ENCODE assay signal across 8 cellular contexts in genomic region chr9:32378993-32379729, GRCh38. TPM values are rescaled to one million over a fixed set of nuclear protein-coding genes. Genes with fewer than 3 reads are reported as not detected.
DNase-seq lines count a peak whose midpoint lies in the region; ATAC-seq, FAIRE-seq and TF ChIP-seq lines count a peak whose summit lies in the region.

No MANE protein-coding gene starts in this region.

- CTCF ChIA-PET in MCF 10A (lab: Yijun Ruan, JAX), result interaction anchor here (0.6 to 7.3 kb wide), 71 partner anchors 9 to 1275 kb away, joined by 3 to 601 read pairs (median 4); partner anchors contain the start of genes NDUFB6 and RIGI

- intact Hi-C loops in MCF 10A (cut with micrococcal nuclease), result loop anchor here (1.0 kb wide), 5 partner anchors 53 to 589 kb away; partner anchors contain the start of gene RIGI

- no TSS peak for BruUV-seq in MCF 10A (replicated peaks; lab: Mats Ljungman, UMichigan)

- H3K36me3 Mint-ChIP-seq in MCF 10A (ENCODE audit: insufficient read depth, unreplicated experiment), result no peaks in the 10 kb centered on the region
- no peaks in the 10 kb centered on the region for H3K36me3 Mint-ChIP-seq in immature natural killer cell

- no peak overlapping the region for H3K4me3 ChIP-seq in AG10803 (ENCODE audit: low read length)

- peaks cover 18% of the 10 kb centered on the region for H3K4me1 Mint-ChIP-seq in MCF 10A (ENCODE audit: insufficient read depth, unreplicated experiment)
- H3K4me1 Mint-ChIP-seq in immature natural killer cell, result peaks cover 7 to 14% of the 10 kb centered on the region in 2 donors

- no peak overlapping the region for H3K4me3 Mint-ChIP-seq in MCF 10A (ENCODE audit: unreplicated experiment)
- peak overlapping the region in 1 of 5 donors; percentile 2 for H3K4me3 Mint-ChIP-seq in immature natural killer cell

- H3K9me3 Mint-ChIP-seq in MCF 10A (ENCODE audit: unreplicated experiment), result no peaks in the 10 kb centered on the region
- H3K9me3 Mint-ChIP-seq in immature natural killer cell, result no peaks in the 10 kb centered on the region

- DNase-seq in AG10803 (ENCODE audit: low read depth) (peak; percentile 79), GM12891 (ENCODE audit: insufficient read length, low spot score) (no peak), NAMALWA (ENCODE audit: low spot score) (peak; percentile 91), SKM-1 (lab: John Stamatoyannopoulos, UW; ENCODE audit: unreplicated experiment) (peak; percentile 52), MCF 10A (ENCODE audit: unreplicated experiment) (peak; percentile 90), immature natural killer cell (peak; percentile 60 to 70 (median 65))
- DNase-seq in stimulated activated CD4-positive, alpha-beta T cell treated with anti-CD3 and anti-CD28 coated beads, Interleukin-2, amount 100 ng/mL, for 4 hours (ENCODE audit: low read depth), result peak; percentile 42

- ATAC-seq in HG02642 (IDR thresholded peaks at IDR 0.05; ENCODE audit: poor library complexity, unreplicated experiment), result peak; percentile 74

- TF ChIP-seq CTCF in AG10803 (conservative IDR thresholded peaks at IDR 0.05; ENCODE audit: low read length) (peak; percentile 97), MCF 10A (IDR thresholded peaks at IDR 0.05; ENCODE audit: unreplicated experiment) (peak; percentile 59)

- POLR2A ChIA-PET in MCF 10A (lab: Yijun Ruan, JAX), result interaction anchor here (0.5 to 5.5 kb wide), 14 partner anchors 8 to 213 kb away, joined by 3 to 49 read pairs (median 5); partner anchors contain the start of genes NDUFB6, RIGI, SMIM27 and TOPORS

- H3K27me3 Mint-ChIP-seq in MCF 10A (ENCODE audit: insufficient read depth, unreplicated experiment) (peaks cover 14% of the 10 kb centered on the region), immature natural killer cell (ENCODE audit: low read depth in 3 of 3) (peaks cover 8 to 20% (median 10%) of the 10 kb centered on the region in 3 donors)

- TF ChIP-seq POLR2A in GM12891 (IDR thresholded peaks at IDR 0.05; ENCODE audit: low read depth, low read length), result no peak

- FAIRE-seq in GM12891 (lab: Jason Lieb, UNC), result peak; percentile 87

- H3K27ac Mint-ChIP-seq in MCF 10A (ENCODE audit: low read depth, unreplicated experiment), result no peak overlapping the region
- H3K27ac Mint-ChIP-seq in immature natural killer cell, result peak overlapping the region in 1 of 6 donors; percentile 14

TF ChIP-seq in GM12891, 5 proteins besides CTCF, POLR2A, EP300 and RAD21:
- TF ChIP-seq PAX5 (IDR thresholded peaks at IDR 0.05; ENCODE audit: insufficient read depth, low read length, severe bottlenecking) (no peak), POU2F2 (IDR thresholded peaks at IDR 0.05; ENCODE audit: low read depth, low read length) (no peak), SPI1 (IDR thresholded peaks at IDR 0.05; ENCODE audit: low read depth, low read length) (no peak), POLR2AphosphoS5 (IDR thresholded peaks at IDR 0.05; ENCODE audit: low read depth, low read length) (no peak), TAF1 (IDR thresholded peaks at IDR 0.05; ENCODE audit: low read depth, low read length) (no peak)

RNA-seq across cellular contexts. Expression of gene ACO1, which starts 5.3 kb away (rescaled TPM):
- 3.5 TPM for polyA plus RNA-seq in GM12891 (2012; ENCODE audit: low read depth, missing spikeins)
- total RNA-seq in MCF 10A (2022), result 28.6 and 31.4 TPM in 2 replicates
- polyA plus RNA-seq in immature natural killer cell, result 10 to 100 TPM in 2 of 3 donors, 1 to 10 TPM in 1; 6.2 to 16.3 (median 11.8) TPM
